In the genomic region with DNA sequence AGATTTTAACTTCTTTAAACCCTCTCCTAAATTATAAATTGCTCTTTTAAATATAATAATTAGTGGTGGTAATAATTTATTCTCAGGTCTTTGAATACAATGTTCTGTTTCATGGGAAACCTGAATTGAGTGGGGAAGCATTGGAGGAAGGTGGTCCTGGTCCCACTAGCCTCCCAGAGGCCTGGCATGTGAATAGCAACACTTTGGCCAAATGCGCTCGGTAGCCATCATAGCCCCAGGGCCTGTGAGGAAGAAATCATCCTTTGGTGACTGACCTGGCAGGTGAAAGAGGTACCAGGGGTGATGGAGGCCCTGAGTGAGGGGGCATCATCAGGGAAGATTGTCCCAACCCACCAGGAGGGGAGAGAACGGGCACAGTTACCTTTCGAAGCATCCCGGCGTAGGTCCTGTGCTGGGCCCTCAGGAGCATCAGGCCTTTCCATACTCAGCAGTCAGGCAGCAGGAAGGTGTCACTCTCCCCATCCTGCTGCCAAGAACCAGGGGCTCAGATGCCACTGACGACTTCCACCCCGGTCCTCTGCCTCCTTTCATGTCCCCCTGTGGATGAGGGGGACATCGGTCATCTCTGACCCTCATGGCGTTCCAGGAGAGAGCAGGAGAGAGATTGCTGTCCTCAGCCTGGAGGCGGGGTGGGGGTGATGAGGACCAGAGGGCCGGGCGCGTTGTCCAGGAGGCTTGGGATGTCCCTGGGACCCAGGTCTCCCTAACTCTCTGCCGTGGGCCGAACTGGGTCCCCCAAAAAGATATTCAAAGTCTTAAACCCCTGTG, we compare ENCODE assay signal across 19 cellular contexts.
DNase-seq lines count a peak whose midpoint lies in the region; ATAC-seq, FAIRE-seq and TF ChIP-seq lines count a peak whose summit lies in the region.
"Had no signal": no experiment of that assay in that cellular context is flagged by ENCODE, and none has a peak within 500 bp of the region (broad histone marks: within the 10 kb centered on the region; RNA-seq: fewer than 3 reads in every experiment).

No MANE protein-coding gene starts in this region.

- peaks cover 0 to 7% of the 10 kb centered on the region in 2 donors for H3K4me1 ChIP-seq in right atrium auricular region
- H3K4me1 ChIP-seq in mucosa of descending colon (ENCODE audit: low read depth), result peaks cover 15% of the 10 kb centered on the region

- FAIRE-seq in urothelium cell line (lab: Jason Lieb, UNC), result peak; percentile 40
- FAIRE-seq: G401.6 had no signal

- H3K27ac ChIP-seq in right atrium auricular region, result no peak overlapping the region
- H3K27ac ChIP-seq in WERI-Rb-1, result no peak overlapping the region
- H3K27ac ChIP-seq: BLaER1 had no signal

- DNase-seq in Right ventricle myocardium superior, result peak; percentile 22
- DNase-seq in right atrium auricular region (ENCODE audit: low spot score), result no peak
- no peak for DNase-seq in WERI-Rb-1
- peak in 2 of 3 donors; percentile 8 to 34 for DNase-seq in mucosa of descending colon
- no peak for DNase-seq in urothelium cell line (ENCODE audit: low spot score)
- no peak for DNase-seq in activated T-cell treated with anti-CD3 and anti-CD28 coated beads for 4 hours
- no peak for DNase-seq in NCI-H1048 (lab: John Stamatoyannopoulos, UW)
- DNase-seq: 8988T; CD8-positive, alpha-beta memory T cell; DMS79 treated with DMSO at 0.1 percent for 48 hours; KG1; NCI-H1436 treated with DMSO at 0.1 percent for 48 hours; NCI-H2081; NCI-H82; SHP77 had no signal

- intact Hi-C loops in Right ventricle myocardium superior (cut with DNase I) (no loop called here), mucosa of descending colon (cut with DNase I, micrococcal nuclease) (no loop called here)

- H3K27me3 ChIP-seq in right atrium auricular region, result no peaks in the 10 kb centered on the region
- no peaks in the 10 kb centered on the region for H3K27me3 ChIP-seq in WERI-Rb-1 (ENCODE audit: insufficient read depth, low read depth, severe bottlenecking)
- H3K27me3 ChIP-seq: BLaER1, Peyer's patch had no signal

- no peaks in the 10 kb centered on the region for H3K36me3 ChIP-seq in right atrium auricular region
- H3K36me3 ChIP-seq in WERI-Rb-1, result no peaks in the 10 kb centered on the region
- no peaks in the 10 kb centered on the region for H3K36me3 ChIP-seq in mucosa of descending colon (ENCODE audit: low read depth)
- H3K36me3 ChIP-seq: BLaER1, Peyer's patch had no signal

- H3K4me3 ChIP-seq in right atrium auricular region, result no peak overlapping the region
- H3K4me3 ChIP-seq in WERI-Rb-1 (ENCODE audit: low read depth, low read length), result no peak overlapping the region
- no peak overlapping the region for H3K4me3 ChIP-seq in mucosa of descending colon
- H3K4me3 ChIP-seq: BLaER1, Peyer's patch had no signal

- H3K9me3 ChIP-seq in right atrium auricular region (no peaks in the 10 kb centered on the region), WERI-Rb-1 (ENCODE audit: severe bottlenecking) (no peaks in the 10 kb centered on the region), mucosa of descending colon (no peaks in the 10 kb centered on the region)
- H3K9me3 ChIP-seq: BLaER1, Peyer's patch had no signal

- ATAC-seq in Right ventricle myocardium superior (ENCODE audit: poor library complexity) (no peak), mucosa of descending colon (no peak), HG02852 (IDR thresholded peaks at IDR 0.05; ENCODE audit: unreplicated experiment) (no peak)

- no peak for TF ChIP-seq CTCF in right atrium auricular region (IDR thresholded peaks at IDR 0.05)
- TF ChIP-seq CTCF in WERI-Rb-1 (IDR thresholded peaks at IDR 0.05; ENCODE audit: low read depth, low read length), result peak; percentile 22; the same call in 1 of the 2 replicates
- no peak for TF ChIP-seq CTCF in mucosa of descending colon (IDR thresholded peaks at IDR 0.05)

Comparison
In these comparisons a context has a peak if more than half of its experiments do, and no peak if none do; other contexts are left out.
1. DNase-seq: peak in Right ventricle myocardium superior (single experiment) and mucosa of descending colon (2 of 3); none in right atrium auricular region (single experiment), WERI-Rb-1 (single experiment), urothelium cell line (single experiment), activated T-cell treated with anti-CD3 and anti-CD28 coated beads for 4 hours (single experiment) and NCI-H1048 (single experiment).